2 cellular contexts compared by ENCODE assay signal in genomic region chr1:35585805-35586204, GRCh38. TPM values are rescaled to one million over a fixed set of nuclear protein-coding genes. Genes with fewer than 3 reads are reported as not detected.
"Had no signal": no experiment of that assay in that cellular context is flagged by ENCODE, and none has a peak within 500 bp of the region (broad histone marks: within the 10 kb centered on the region; RNA-seq: fewer than 3 reads in every experiment).

No MANE protein-coding gene starts in this region.

RNA-seq across cellular contexts. Expression of gene TFAP2E, which starts 12.7 kb away (rescaled TPM):
- total RNA-seq: right atrium auricular region, urinary bladder had no signal
